In genomic region chr1:158998781-158999161, GRCh38 we compare ENCODE assay signal across 8 cellular contexts. TPM values are rescaled to one million over a fixed set of nuclear protein-coding genes. Genes with fewer than 3 reads are reported as not detected.
DNase-seq lines count a peak whose midpoint lies in the region; ATAC-seq and TF ChIP-seq lines count a peak whose summit lies in the region.

No MANE protein-coding gene starts in this region.

- TF ChIP-seq CTCF in AG10803 (conservative IDR thresholded peaks at IDR 0.05; ENCODE audit: low read length), result peak; percentile 86
- TF ChIP-seq CTCF in GM12875 (IDR thresholded peaks at IDR 0.05; ENCODE audit: borderline replicate concordance, insufficient read depth, low read depth, low read length), result peak; percentile 49; the same call in 1 of the 2 replicates
- TF ChIP-seq CTCF in LNCAP (IDR thresholded peaks at IDR 0.05), result peak; percentile 94
- TF ChIP-seq CTCF in kidney epithelial cell (IDR thresholded peaks at IDR 0.05; ENCODE audit: insufficient read depth, low read length, poor library complexity, severe bottlenecking), result peak; percentile 59

- H3K9me3 Mint-ChIP-seq in central memory CD8-positive, alpha-beta T cell, result no peaks in the 10 kb centered on the region
- H3K9me3 Mint-ChIP-seq in stimulated activated effector memory CD8-positive, alpha-beta T cell treated with anti-CD3 and anti-CD28 coated beads, Interleukin-12 subunit alpha, Interleukin-12 subunit beta, amount 100 ng/mL, for 72 hours, result no peaks in the 10 kb centered on the region

- H3K36me3 Mint-ChIP-seq in central memory CD8-positive, alpha-beta T cell (ENCODE audit: insufficient read depth), result peaks cover 2% of the 10 kb centered on the region
- H3K36me3 Mint-ChIP-seq in stimulated activated effector memory CD8-positive, alpha-beta T cell treated with anti-CD3 and anti-CD28 coated beads, Interleukin-12 subunit alpha, Interleukin-12 subunit beta, amount 100 ng/mL, for 72 hours, result no peaks in the 10 kb centered on the region

- peak overlapping the region; percentile 77 for H3K27ac Mint-ChIP-seq in central memory CD8-positive, alpha-beta T cell (ENCODE audit: low read depth)
- peak overlapping the region; percentile 15 for H3K27ac Mint-ChIP-seq in stimulated activated effector memory CD8-positive, alpha-beta T cell treated with anti-CD3 and anti-CD28 coated beads, Interleukin-12 subunit alpha, Interleukin-12 subunit beta, amount 100 ng/mL, for 72 hours

- no peaks in the 10 kb centered on the region for H3K9me3 ChIP-seq in SJCRH30 (replicated peaks)

- H3K27me3 ChIP-seq in SJCRH30 (no peaks in the 10 kb centered on the region), kidney epithelial cell (ENCODE audit: control insufficient read depth, insufficient read depth, low read length) (no peaks in the 10 kb centered on the region)

- no peaks in the 10 kb centered on the region for H3K27me3 Mint-ChIP-seq in central memory CD8-positive, alpha-beta T cell

- peaks cover 7% of the 10 kb centered on the region; the same call in 1 of the 2 replicates for H3K4me1 ChIP-seq in SJCRH30

- no peaks in the 10 kb centered on the region for H3K36me3 ChIP-seq in SJCRH30
- H3K36me3 ChIP-seq in kidney epithelial cell (ENCODE audit: control insufficient read depth, insufficient read depth, low read length), result no peaks in the 10 kb centered on the region

- H3K4me1 Mint-ChIP-seq in central memory CD8-positive, alpha-beta T cell, result peaks cover 40% of the 10 kb centered on the region
- H3K4me1 Mint-ChIP-seq in stimulated activated effector memory CD8-positive, alpha-beta T cell treated with anti-CD3 and anti-CD28 coated beads, Interleukin-12 subunit alpha, Interleukin-12 subunit beta, amount 100 ng/mL, for 72 hours, result peaks cover 37% of the 10 kb centered on the region

- peak overlapping the region; percentile 78 for H3K4me3 ChIP-seq in AG10803 (ENCODE audit: low read length)
- no peak overlapping the region for H3K4me3 ChIP-seq in GM12875 (ENCODE audit: low read depth, low read length)
- H3K4me3 ChIP-seq in SJCRH30, result peak overlapping the region; percentile 56
- peak overlapping the region; percentile 39 for H3K4me3 ChIP-seq in kidney epithelial cell (ENCODE audit: low read depth, low read length)

- peak; percentile 37 for ATAC-seq in central memory CD8-positive, alpha-beta T cell (replicated peaks; ENCODE audit: extremely low read depth, poor library complexity, severe bottlenecking)
- peak; percentile 70 for ATAC-seq in stimulated activated effector memory CD8-positive, alpha-beta T cell treated with anti-CD3 and anti-CD28 coated beads, Interleukin-12 subunit alpha, Interleukin-12 subunit beta, amount 100 ng/mL, for 72 hours

- DNase-seq in AG10803 (ENCODE audit: low read depth), result peak; percentile 65
- DNase-seq in SJCRH30, result peak; percentile 47 to 71
- peak in 1 of 2 donors; percentile 60 for DNase-seq in central memory CD8-positive, alpha-beta T cell (ENCODE audit: low spot score in 2 of 2)
- no peak for DNase-seq in kidney epithelial cell (ENCODE audit: low read depth)
- peak; percentile 40 to 66 for DNase-seq in stimulated activated effector memory CD8-positive, alpha-beta T cell treated with anti-CD3 and anti-CD28 coated beads, Interleukin-12 subunit alpha, Interleukin-12 subunit beta, amount 100 ng/mL, for 72 hours (ENCODE audit: low spot score in 2 of 2)
- no peak for DNase-seq in occipital lobe (lab: John Stamatoyannopoulos, UW)

- H3K4me3 Mint-ChIP-seq in central memory CD8-positive, alpha-beta T cell, result peak overlapping the region; percentile 45
- peak overlapping the region; percentile 52 for H3K4me3 Mint-ChIP-seq in stimulated activated effector memory CD8-positive, alpha-beta T cell treated with anti-CD3 and anti-CD28 coated beads, Interleukin-12 subunit alpha, Interleukin-12 subunit beta, amount 100 ng/mL, for 72 hours

- H3K27ac ChIP-seq in SJCRH30, result peak overlapping the region; percentile 77

RNA-seq across cellular contexts. Expression of gene IFI16, which starts 10.9 kb away (rescaled TPM):
- total RNA-seq in SJCRH30 (2014; rRNA removed; shearing (Covaris generic)), result 55.5 and 63.8 TPM in 2 replicates
- total RNA-seq in kidney epithelial cell (27.2 and 34.3 TPM in 2 replicates), occipital lobe (23.4 TPM)

Comparison
In these comparisons a context has a peak if more than half of its experiments do, and no peak if none do; other contexts are left out.
1. DNase-seq: peak in AG10803 (single experiment), SJCRH30 (2 of 2) and stimulated activated effector memory CD8-positive, alpha-beta T cell treated with anti-CD3 and anti-CD28 coated beads, Interleukin-12 subunit alpha, Interleukin-12 subunit beta, amount 100 ng/mL, for 72 hours (2 of 2); none in kidney epithelial cell (single experiment) and occipital lobe (single experiment).
2. Peak in every context shown above with its lines, with median percentiles within 50 percentile points of each other: CTCF ChIP-seq.